Comparison of ENCODE assay signal across 1 cellular context in the genomic region with DNA sequence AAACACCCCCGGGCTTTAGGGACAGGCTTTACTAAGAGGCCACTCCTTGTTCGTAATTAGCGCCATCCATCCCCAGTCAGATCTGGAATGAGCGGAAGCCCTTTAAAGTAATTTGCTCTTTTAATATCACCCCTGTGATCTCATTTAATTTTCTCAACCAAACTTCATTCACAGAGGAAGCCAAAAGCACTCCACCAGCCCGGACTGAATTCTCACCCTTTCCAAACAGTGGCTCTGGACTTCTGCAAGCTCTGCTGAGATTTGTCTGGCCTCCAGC.
TF ChIP-seq lines count a peak whose summit lies in the region.

No MANE protein-coding gene starts in this region.

TF ChIP-seq in IMR-90, 13 proteins besides CTCF, POLR2A, EP300 and RAD21:
- no peak for TF ChIP-seq CHD1 (IDR thresholded peaks at IDR 0.05; ENCODE audit: low read depth, low read length)
TF ChIP-seq in IMR-90: peak in this region for 0.
